In genomic region chr1:21321963-21322680, GRCh38 we compare ENCODE assay signal across 8 cellular contexts. TPM values are rescaled to one million over a fixed set of nuclear protein-coding genes. Genes with fewer than 3 reads are reported as not detected.
DNase-seq lines count a peak whose midpoint lies in the region; ATAC-seq and TF ChIP-seq lines count a peak whose summit lies in the region.

No MANE protein-coding gene starts in this region.

- peaks cover 3 to 10% of the 10 kb centered on the region in 2 donors for H3K36me3 Mint-ChIP-seq in activated T-cell treated with anti-CD3 and anti-CD28 coated beads, Interleukin-2, amount 50 U/mL, for 72 hours (ENCODE audit: insufficient read depth in 2 of 2)
- no peaks in the 10 kb centered on the region for H3K36me3 Mint-ChIP-seq in progenitor cell of endocrine pancreas (ENCODE audit: insufficient read depth)

- peaks cover 73 to 94% of the 10 kb centered on the region in 2 donors for H3K4me1 ChIP-seq in ascending aorta
- H3K4me1 ChIP-seq in left lung, result peaks cover 63 to 99% of the 10 kb centered on the region in 2 donors
- peaks cover 0 to 100% (median 91%) of the 10 kb centered on the region in 4 donors for H3K4me1 ChIP-seq in tibial nerve

- H3K4me3 ChIP-seq in ascending aorta (no peak overlapping the region), left lung (no peak overlapping the region), tibial nerve (no peak overlapping the region)

- H3K9me3 Mint-ChIP-seq in activated T-cell treated with anti-CD3 and anti-CD28 coated beads, Interleukin-2, amount 50 U/mL, for 72 hours, result no peaks in the 10 kb centered on the region
- H3K9me3 Mint-ChIP-seq in progenitor cell of endocrine pancreas (ENCODE audit: low read depth), result no peaks in the 10 kb centered on the region

- ATAC-seq in activated T-cell treated with anti-CD3 and anti-CD28 coated beads, Interleukin-2, amount 50 U/mL, for 72 hours (replicated peaks in 1 of 2), result no peak
- ATAC-seq in left lung, result no peak

- H3K27me3 ChIP-seq in ascending aorta (no peaks in the 10 kb centered on the region), left lung (no peaks in the 10 kb centered on the region), tibial nerve (no peaks in the 10 kb centered on the region)

- TF ChIP-seq CTCF in ascending aorta (IDR thresholded peaks at IDR 0.05) (no peak), left lung (IDR thresholded peaks at IDR 0.05) (no peak), tibial nerve (IDR thresholded peaks at IDR 0.05) (no peak), progenitor cell of endocrine pancreas (IDR thresholded peaks at IDR 0.05; ENCODE audit: unreplicated experiment) (no peak)

- WGBS in tibial nerve, 2 donors, result 88 to 89% methylated on average over 9 of the region's 9 CpGs

- TF ChIP-seq POLR2A in tibial nerve (IDR thresholded peaks at IDR 0.05), result no peak

- no peak for DNase-seq in activated T-cell treated with anti-CD3 and anti-CD28 coated beads, Interleukin-2, amount 50 U/mL, for 72 hours
- DNase-seq in activated T-cell treated with anti-CD3 and anti-CD28 coated beads, Interleukin-2, amount 50 U/mL, for 48 hours, result no peak
- DNase-seq in ascending aorta (ENCODE audit: low spot score in 2 of 2), result no peak
- DNase-seq in left lung, result no peak
- DNase-seq in tibial nerve (ENCODE audit: low spot score in 2 of 2), result no peak
- DNase-seq in stimulated activated CD4-positive, alpha-beta T cell treated with anti-CD3 and anti-CD28 coated beads, Interleukin-1b, Interleukin-23, amount 100 ng/mL, for 48 hours, result no peak
- no peak for DNase-seq in progenitor cell of endocrine pancreas (ENCODE audit: low spot score, unreplicated experiment)
- DNase-seq in stimulated activated CD4-positive, alpha-beta T cell treated with anti-CD3 and anti-CD28 coated beads, Interleukin-12 subunit alpha, Interleukin-12 subunit beta, amount 100 ng/mL, for 4 hours, result no peak

- peaks cover 67% of the 10 kb centered on the region for H3K4me1 Mint-ChIP-seq in activated T-cell treated with anti-CD3 and anti-CD28 coated beads, Interleukin-2, amount 50 U/mL, for 72 hours (ENCODE audit: low read depth)
- peaks cover 79% of the 10 kb centered on the region for H3K4me1 Mint-ChIP-seq in progenitor cell of endocrine pancreas (ENCODE audit: low read depth)

- H3K27ac Mint-ChIP-seq in activated T-cell treated with anti-CD3 and anti-CD28 coated beads, Interleukin-2, amount 50 U/mL, for 72 hours, result no peak overlapping the region
- no peak overlapping the region for H3K27ac Mint-ChIP-seq in progenitor cell of endocrine pancreas

- no peaks in the 10 kb centered on the region for H3K36me3 ChIP-seq in ascending aorta
- H3K36me3 ChIP-seq in left lung, result no peaks in the 10 kb centered on the region
- H3K36me3 ChIP-seq in tibial nerve, result no peaks in the 10 kb centered on the region

- peak overlapping the region; percentile 38 to 44 for H3K4me3 Mint-ChIP-seq in activated T-cell treated with anti-CD3 and anti-CD28 coated beads, Interleukin-2, amount 50 U/mL, for 72 hours
- H3K4me3 Mint-ChIP-seq in progenitor cell of endocrine pancreas (ENCODE audit: low read depth), result no peak overlapping the region

- intact Hi-C loops in ascending aorta (cut with DNase I) (loop anchor here (2.0 kb wide), 1 partner anchor 13 kb away; no protein-coding TSS in a partner anchor), left lung (cut with DNase I) (no loop called here)

- peak overlapping the region; percentile 94 to 95 for H3K27ac ChIP-seq in ascending aorta
- peak overlapping the region; percentile 86 to 92 for H3K27ac ChIP-seq in left lung
- peak overlapping the region; percentile 65 to 98 (median 88) for H3K27ac ChIP-seq in tibial nerve

- no peak for TF ChIP-seq EP300 in tibial nerve (IDR thresholded peaks at IDR 0.05)

- H3K27me3 Mint-ChIP-seq in activated T-cell treated with anti-CD3 and anti-CD28 coated beads, Interleukin-2, amount 50 U/mL, for 72 hours (ENCODE audit: low read depth), result no peaks in the 10 kb centered on the region
- no peaks in the 10 kb centered on the region for H3K27me3 Mint-ChIP-seq in progenitor cell of endocrine pancreas

- H3K9me3 ChIP-seq in ascending aorta (no peaks in the 10 kb centered on the region), left lung (no peaks in the 10 kb centered on the region), tibial nerve (no peaks in the 10 kb centered on the region)

RNA-seq across cellular contexts. Expression of gene ECE1, which starts 31.9 kb away (rescaled TPM):
- 100 to 1,000 TPM; 159 to 193 TPM for total RNA-seq in activated T-cell treated with anti-CD3 and anti-CD28 coated beads, Interleukin-2, amount 50 U/mL, for 72 hours
- total RNA-seq in ascending aorta (336 TPM), left lung (100 to 1,000 TPM in 1 of 2 donors, 10 to 100 TPM in 1; 91.7 to 107 TPM), tibial nerve (100 to 1,000 TPM in 2 of 4 donors, 10 to 100 TPM in 2; 84.1 to 128 (median 110) TPM), progenitor cell of endocrine pancreas (200 and 217 TPM in 2 replicates)
